ENCODE assay signal across 1 cellular context in the genomic region with DNA sequence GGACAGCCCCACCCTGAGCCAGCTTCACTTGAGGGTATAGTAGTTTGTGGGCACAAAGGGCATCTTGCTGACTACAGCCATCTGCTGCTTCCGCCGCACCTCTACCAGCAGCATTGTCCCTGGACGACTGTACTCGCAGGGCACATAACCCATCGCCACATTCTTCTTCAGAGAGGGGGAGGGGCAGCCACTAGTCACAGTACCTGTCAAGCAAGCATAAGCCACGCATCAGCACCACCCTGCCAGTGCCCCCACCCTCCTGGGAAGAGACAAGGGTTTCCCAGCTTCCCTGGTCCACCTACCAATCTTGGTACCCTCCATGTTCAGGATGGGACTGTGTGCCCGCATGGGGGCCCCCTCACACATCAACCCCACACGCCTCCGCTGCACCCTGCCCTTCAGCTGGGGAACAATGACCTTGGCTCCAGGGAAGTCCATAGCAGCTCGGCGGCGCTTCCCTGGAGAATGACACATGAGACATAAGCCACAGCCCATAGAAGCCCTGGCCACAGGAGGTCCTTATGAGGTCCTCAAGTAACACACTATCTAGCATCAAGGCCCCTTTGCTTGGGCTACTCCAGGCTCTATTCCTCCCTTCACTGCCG.
TF ChIP-seq lines count a peak whose summit lies in the region.

No MANE protein-coding gene starts in this region.

TF ChIP-seq in HCT116, 20 proteins besides CTCF, POLR2A, EP300 and RAD21:
- TF ChIP-seq ELF1 (IDR thresholded peaks at IDR 0.05; ENCODE audit: borderline replicate concordance, low read depth) (no peak), FOSL1 (IDR thresholded peaks at IDR 0.05; ENCODE audit: low read depth) (no peak), SIN3A (IDR thresholded peaks at IDR 0.05; ENCODE audit: low read depth) (no peak), EZH2phosphoT487 (IDR thresholded peaks at IDR 0.05; ENCODE audit: borderline replicate concordance) (no peak), CBX3 (IDR thresholded peaks at IDR 0.05; ENCODE audit: low read depth) (no peak), EZH2 (IDR thresholded peaks at IDR 0.05) (no peak), ZFX (IDR thresholded peaks at IDR 0.05) (no peak), SRF (IDR thresholded peaks at IDR 0.05; ENCODE audit: low read depth) (no peak), ZNF274 (IDR thresholded peaks at IDR 0.05; ENCODE audit: low read depth, low read length) (no peak), EGR1 (IDR thresholded peaks at IDR 0.05; ENCODE audit: low read depth) (no peak), POLR2AphosphoS5 (IDR thresholded peaks at IDR 0.05; ENCODE audit: low read depth, low read length) (no peak), CEBPB (IDR thresholded peaks at IDR 0.05; ENCODE audit: low read depth) (no peak), TCF7L2 (IDR thresholded peaks at IDR 0.05; ENCODE audit: borderline replicate concordance, extremely low read depth, insufficient read depth, insufficient read length) (no peak)
- TF ChIP-seq, protein P1, sequence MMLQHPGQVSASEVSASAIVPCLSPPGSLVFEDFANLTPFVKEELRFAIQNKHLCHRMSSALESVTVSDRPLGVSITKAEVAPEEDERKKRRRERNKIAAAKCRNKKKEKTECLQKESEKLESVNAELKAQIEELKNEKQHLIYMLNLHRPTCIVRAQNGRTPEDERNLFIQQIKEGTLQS (IDR thresholded peaks at IDR 0.05), result no peak
- TF ChIP-seq, protein P2, sequence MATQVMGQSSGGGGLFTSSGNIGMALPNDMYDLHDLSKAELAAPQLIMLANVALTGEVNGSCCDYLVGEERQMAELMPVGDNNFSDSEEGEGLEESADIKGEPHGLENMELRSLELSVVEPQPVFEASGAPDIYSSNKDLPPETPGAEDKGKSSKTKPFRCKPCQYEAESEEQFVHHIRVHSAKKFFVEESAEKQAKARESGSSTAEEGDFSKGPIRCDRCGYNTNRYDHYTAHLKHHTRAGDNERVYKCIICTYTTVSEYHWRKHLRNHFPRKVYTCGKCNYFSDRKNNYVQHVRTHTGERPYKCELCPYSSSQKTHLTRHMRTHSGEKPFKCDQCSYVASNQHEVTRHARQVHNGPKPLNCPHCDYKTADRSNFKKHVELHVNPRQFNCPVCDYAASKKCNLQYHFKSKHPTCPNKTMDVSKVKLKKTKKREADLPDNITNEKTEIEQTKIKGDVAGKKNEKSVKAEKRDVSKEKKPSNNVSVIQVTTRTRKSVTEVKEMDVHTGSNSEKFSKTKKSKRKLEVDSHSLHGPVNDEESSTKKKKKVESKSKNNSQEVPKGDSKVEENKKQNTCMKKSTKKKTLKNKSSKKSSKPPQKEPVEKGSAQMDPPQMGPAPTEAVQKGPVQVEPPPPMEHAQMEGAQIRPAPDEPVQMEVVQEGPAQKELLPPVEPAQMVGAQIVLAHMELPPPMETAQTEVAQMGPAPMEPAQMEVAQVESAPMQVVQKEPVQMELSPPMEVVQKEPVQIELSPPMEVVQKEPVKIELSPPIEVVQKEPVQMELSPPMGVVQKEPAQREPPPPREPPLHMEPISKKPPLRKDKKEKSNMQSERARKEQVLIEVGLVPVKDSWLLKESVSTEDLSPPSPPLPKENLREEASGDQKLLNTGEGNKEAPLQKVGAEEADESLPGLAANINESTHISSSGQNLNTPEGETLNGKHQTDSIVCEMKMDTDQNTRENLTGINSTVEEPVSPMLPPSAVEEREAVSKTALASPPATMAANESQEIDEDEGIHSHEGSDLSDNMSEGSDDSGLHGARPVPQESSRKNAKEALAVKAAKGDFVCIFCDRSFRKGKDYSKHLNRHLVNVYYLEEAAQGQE (IDR thresholded peaks at IDR 0.05; ENCODE audit: low read depth), result no peak
- TF ChIP-seq, protein P3, sequence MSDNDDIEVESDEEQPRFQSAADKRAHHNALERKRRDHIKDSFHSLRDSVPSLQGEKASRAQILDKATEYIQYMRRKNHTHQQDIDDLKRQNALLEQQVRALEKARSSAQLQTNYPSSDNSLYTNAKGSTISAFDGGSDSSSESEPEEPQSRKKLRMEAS (IDR thresholded peaks at IDR 0.05), result no peak
